Comparison of ENCODE assay signal across 21 cellular contexts in genomic region chr17:48748728-48749566, GRCh38. TPM values are rescaled to one million over a fixed set of nuclear protein-coding genes. Genes with fewer than 3 reads are reported as not detected.
"Had no signal": no experiment of that assay in that cellular context is flagged by ENCODE, and none has a peak within 500 bp of the region (broad histone marks: within the 10 kb centered on the region; RNA-seq: fewer than 3 reads in every experiment).

No MANE protein-coding gene starts in this region.

- H3K4me1 Mint-ChIP-seq: neural crest cell had no signal

- H3K27me3 ChIP-seq: ovary, testis had no signal

- H3K27ac ChIP-seq: ascending aorta, cardiac muscle cell, coronary artery, gastroesophageal sphincter, ovary, testis, upper lobe of right lung had no signal

- H3K4me1 ChIP-seq: ascending aorta, testis, upper lobe of right lung had no signal

- H3K4me3 ChIP-seq: ascending aorta, cardiac muscle cell, coronary artery, gastroesophageal sphincter, ovary, testis, upper lobe of right lung had no signal

- DNase-seq: activated CD4-positive, CD25-positive, alpha-beta regulatory T cell; activated gamma-delta T cell; activated naive CD8-positive, alpha-beta T cell treated with anti-CD3 and anti-CD28 coated beads, Interleukin-2, amount 50 U/mL, for 24 hours; activated T-cell treated with anti-CD3 and anti-CD28 coated beads, Interleukin-2, amount 50 U/mL, for 24 hours; effector CD4-positive, alpha-beta T cell; left ventricle myocardium superior; mesendoderm; ovary; stimulated activated CD4-positive, alpha-beta T cell treated with anti-CD3 and anti-CD28 coated beads, Interleukin-15, amount 100 ng/mL, for 24 hours; stimulated activated CD4-positive, alpha-beta T cell treated with anti-CD3 and anti-CD28 coated beads, Interleukin-4, amount 100 ng/mL, for 24 hours; stimulated activated naive CD8-positive, alpha-beta T cell treated with anti-CD3 and anti-CD28 coated beads, Interleukin-15, amount 100 ng/mL, for 72 hours; T-helper 17 cell; testis; upper lobe of right lung had no signal

- H3K4me3 Mint-ChIP-seq: activated naive CD8-positive, alpha-beta T cell treated with anti-CD3 and anti-CD28 coated beads, Interleukin-2, amount 50 U/mL, for 24 hours; activated T-cell treated with anti-CD3 and anti-CD28 coated beads, Interleukin-2, amount 50 U/mL, for 24 hours; neural crest cell; stimulated activated naive CD8-positive, alpha-beta T cell treated with anti-CD3 and anti-CD28 coated beads, Interleukin-15, amount 100 ng/mL, for 72 hours; T-helper 17 cell had no signal

- H3K9me3 ChIP-seq: ascending aorta, gastroesophageal sphincter, ovary, testis, upper lobe of right lung had no signal

- H3K27ac Mint-ChIP-seq: activated naive CD8-positive, alpha-beta T cell treated with anti-CD3 and anti-CD28 coated beads, Interleukin-2, amount 50 U/mL, for 24 hours; activated T-cell treated with anti-CD3 and anti-CD28 coated beads, Interleukin-2, amount 50 U/mL, for 24 hours; T-helper 17 cell had no signal

- ATAC-seq: activated naive CD8-positive, alpha-beta T cell treated with anti-CD3 and anti-CD28 coated beads, Interleukin-2, amount 50 U/mL, for 24 hours; gastroesophageal sphincter; left ventricle myocardium superior; stimulated activated naive CD8-positive, alpha-beta T cell treated with anti-CD3 and anti-CD28 coated beads, Interleukin-15, amount 100 ng/mL, for 72 hours; T-helper 17 cell; upper lobe of right lung had no signal

- H3K9me3 Mint-ChIP-seq: activated naive CD8-positive, alpha-beta T cell treated with anti-CD3 and anti-CD28 coated beads, Interleukin-2, amount 50 U/mL, for 24 hours; activated T-cell treated with anti-CD3 and anti-CD28 coated beads, Interleukin-2, amount 50 U/mL, for 24 hours; neural crest cell; stimulated activated naive CD8-positive, alpha-beta T cell treated with anti-CD3 and anti-CD28 coated beads, Interleukin-15, amount 100 ng/mL, for 72 hours had no signal

- H3K36me3 ChIP-seq: ascending aorta, cardiac muscle cell, gastroesophageal sphincter, ovary, upper lobe of right lung had no signal

RNA-seq across cellular contexts. Expression of gene HOXB13, which starts 20.4 kb away (rescaled TPM):
- total RNA-seq: ascending aorta, cardiac muscle cell, gastroesophageal sphincter, kidney epithelial cell, left ventricle myocardium superior, neural crest cell, T-helper 17 cell, upper lobe of right lung had no signal

RNA-seq across cellular contexts. Expression of gene PRAC2, which starts 26.0 kb away (rescaled TPM):
- total RNA-seq: ascending aorta, cardiac muscle cell, gastroesophageal sphincter, kidney epithelial cell, left ventricle myocardium superior, neural crest cell, ovary, renal cortical epithelial cell, T-helper 17 cell, upper lobe of right lung had no signal

RNA-seq across cellular contexts. Expression of gene PRAC1, which starts 26.6 kb away (rescaled TPM):
- total RNA-seq: ascending aorta, cardiac muscle cell, gastroesophageal sphincter, kidney epithelial cell, left ventricle myocardium superior, neural crest cell, ovary, renal cortical epithelial cell, T-helper 17 cell, testis, upper lobe of right lung had no signal
